19 cellular contexts compared by ENCODE assay signal in the genomic region with DNA sequence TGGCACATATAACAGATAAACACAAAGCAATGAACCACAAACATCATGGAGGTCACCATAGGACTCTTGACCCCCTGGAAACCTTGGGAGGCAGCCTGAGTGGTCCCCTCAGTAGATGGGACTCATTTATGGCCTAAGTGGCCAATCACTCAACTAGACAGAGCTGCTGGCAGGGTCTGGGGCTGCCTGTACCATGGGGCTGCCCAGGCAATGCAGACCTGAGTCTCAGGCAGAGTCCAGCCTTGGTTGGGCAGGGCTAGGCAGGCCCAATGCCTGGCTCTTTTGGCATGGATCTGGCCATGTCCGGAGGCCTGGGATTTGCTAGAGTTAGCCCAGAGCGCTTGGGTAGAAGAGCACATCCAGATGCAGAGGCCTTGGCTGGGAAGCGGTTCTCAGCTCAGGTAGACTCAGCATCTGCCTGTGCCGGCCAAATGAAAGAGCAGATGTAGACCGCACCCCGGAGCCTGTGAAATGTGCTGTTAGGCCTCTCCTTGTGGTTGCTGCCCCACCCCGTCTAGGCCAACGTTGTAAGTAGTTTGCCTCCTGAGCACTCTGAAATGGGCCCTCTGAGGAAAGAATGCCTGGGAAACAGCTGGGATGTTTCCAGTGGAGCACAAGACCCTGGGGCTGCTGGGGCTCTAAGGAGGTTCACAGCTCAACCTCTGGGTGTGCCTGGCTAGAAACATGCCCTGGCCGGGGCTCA.
DNase-seq lines count a peak whose midpoint lies in the region; ATAC-seq, FAIRE-seq and TF ChIP-seq lines count a peak whose summit lies in the region.
"Had no signal": no experiment of that assay in that cellular context is flagged by ENCODE, and none has a peak within 500 bp of the region (broad histone marks: within the 10 kb centered on the region; RNA-seq: fewer than 3 reads in every experiment).

No MANE protein-coding gene starts in this region.

- H4K5ac ChIP-seq in H1 (ENCODE audit: insufficient read length, low read depth, low read length), result no peak overlapping the region

- no peak overlapping the region for H3K18ac ChIP-seq in H1 (ENCODE audit: extremely low read depth, low read length)

- no peak for TF ChIP-seq RAD21 in H1 (IDR thresholded peaks at IDR 0.05 in 1 of 2, conservative IDR thresholded peaks at IDR 0.05 in 1 of 2; ENCODE audit: low read depth in 2 of 2, low read length in 2 of 2)

- no peak overlapping the region for H3K4me2 ChIP-seq in H1 (ENCODE audit: insufficient read depth in 1 of 2, low read depth in 2 of 2, low read length in 2 of 2)
- H3K4me2 ChIP-seq: BLaER1 treated with 17β-estradiol and CSF1 and Interleukin-3, amounts not matched to agents 10 nM and 100 nM had no signal

- TF ChIP-seq CTCF in H1 (IDR thresholded peaks at IDR 0.05; ENCODE audit: control extremely low read depth in 1 of 3, insufficient read depth in 1 of 3, low read depth in 1 of 3, low read length in 3 of 3), result no peak
- TF ChIP-seq CTCF in BE2C (IDR thresholded peaks at IDR 0.05; ENCODE audit: low read depth, low read length), result no peak

- DNase-seq in H1 (ENCODE audit: low read depth in 1 of 2, low spot score in 2 of 2) (no peak), islet precursor cell (peak; percentile 43), sciatic nerve (ENCODE audit: low spot score) (peak; percentile 42), aorta (no peak), NCI-H1092 treated with DMSO at 0.1 percent for 48 hours (lab: John Stamatoyannopoulos, UW) (no peak), BE2C (no peak)
- DNase-seq: CD4-positive, alpha-beta T cell; CD8-positive, alpha-beta memory T cell; DMS 273 treated with DMSO at 0.1 percent for 48 hours; DMS79; EL; GDM1; GOT3; H7; HCEC 1CT had no signal

- POLR2A ChIA-PET in H1 (lab: Charles Lee; ENCODE audit: partially characterized antibody), result no interaction called here

- no peak overlapping the region for H3K4ac ChIP-seq in H1 (replicated peaks; ENCODE audit: insufficient read length, low read depth, low read length)

- H2BK15ac ChIP-seq in H1 (ENCODE audit: low read length), result no peak overlapping the region

- no peak overlapping the region for H3K23ac ChIP-seq in H1 (ENCODE audit: insufficient read length)

- no peak overlapping the region for H2AK5ac ChIP-seq in H1 (ENCODE audit: low read depth, low read length)

- TF ChIP-seq EP300 in H1 (IDR thresholded peaks at IDR 0.05; ENCODE audit: borderline replicate concordance in 1 of 2, low read depth in 2 of 2, low read length in 2 of 2), result no peak

- intact Hi-C loops in sciatic nerve (cut with DNase I) (no loop called here), aorta (cut with DNase I) (no loop called here)

- CTCF ChIA-PET in H1 (lab: Charles Lee; ENCODE audit: partially characterized antibody), result interaction anchor here (1.1 to 1.6 kb wide), 4 partner anchors 9 to 47 kb away, joined by 3 to 6 read pairs (median 3); no protein-coding TSS in a partner anchor

- peaks cover 0 to 9% (median 4%) of the 10 kb centered on the region in 4 experiments; a peak in 4 of 7 replicates for H3K4me1 ChIP-seq in H1 (replicated peaks in 1 of 4; ENCODE audit: control insufficient read depth in 3 of 4, insufficient read depth in 4 of 4, low read length in 3 of 4)
- H3K4me1 ChIP-seq in aorta (ENCODE audit: control insufficient read depth in 1 of 2, insufficient read depth in 2 of 2, low read length in 2 of 2), result no peaks in the 10 kb centered on the region
- peaks cover 9% of the 10 kb centered on the region for H3K4me1 ChIP-seq in BE2C

- no peak overlapping the region for H3K9ac ChIP-seq in H1 (replicated peaks in 1 of 4; ENCODE audit: extremely low read depth in 1 of 4, low read depth in 3 of 4, low read length in 3 of 4)
- H3K9ac ChIP-seq: BLaER1 treated with 17β-estradiol and CSF1 and Interleukin-3, amounts not matched to agents 10 nM and 100 nM had no signal

- no peak overlapping the region for H3K27ac ChIP-seq in H1 (ENCODE audit: low read depth, low read length)
- H3K27ac ChIP-seq in aorta (ENCODE audit: low read depth in 1 of 2, low read length in 2 of 2), result no peak overlapping the region
- H3K27ac ChIP-seq: BLaER1 treated with 17β-estradiol and CSF1 and Interleukin-3, amounts not matched to agents 10 nM and 100 nM had no signal

- no peak overlapping the region for H2BK120ac ChIP-seq in H1 (replicated peaks; ENCODE audit: low read depth, low read length)

- H2AFZ ChIP-seq in H1 (ENCODE audit: low read length), result no peak overlapping the region

- no peak overlapping the region for H2BK5ac ChIP-seq in H1 (ENCODE audit: low read depth, low read length)

- H2BK12ac ChIP-seq in H1 (ENCODE audit: low read depth, low read length), result no peak overlapping the region

- no peak overlapping the region for H3K14ac ChIP-seq in H1 (ENCODE audit: insufficient read length)

- H3K23me2 ChIP-seq in H1 (ENCODE audit: low read depth, low read length), result no peaks in the 10 kb centered on the region

- no peak overlapping the region for H2BK20ac ChIP-seq in H1 (ENCODE audit: low read length)

- H4K8ac ChIP-seq in H1 (ENCODE audit: extremely low read depth, insufficient read depth, low read length), result peak overlapping the region; percentile 53; the same call in 1 of the 2 replicates

- no peaks in the 10 kb centered on the region; a peak in 1 of 7 replicates for H3K27me3 ChIP-seq in H1 (replicated peaks in 1 of 4; ENCODE audit: control insufficient read depth in 3 of 4, extremely low read depth in 1 of 4, insufficient read depth in 3 of 4, low read length in 3 of 4)
- H3K27me3 ChIP-seq in aorta (ENCODE audit: control insufficient read depth in 1 of 2, insufficient read depth in 2 of 2, low read length in 1 of 2), result no peaks in the 10 kb centered on the region
- H3K27me3 ChIP-seq in BE2C, result no peaks in the 10 kb centered on the region
- H3K27me3 ChIP-seq: BLaER1 treated with 17β-estradiol and CSF1 and Interleukin-3, amounts not matched to agents 10 nM and 100 nM had no signal

- H3K79me1 ChIP-seq in H1 (ENCODE audit: low read depth, low read length), result no peaks in the 10 kb centered on the region

- H3K79me2 ChIP-seq in H1 (ENCODE audit: control insufficient read depth in 1 of 2, insufficient read depth in 2 of 2, low read length in 2 of 2), result no peaks in the 10 kb centered on the region

- ATAC-seq in sciatic nerve (no peak), aorta (ENCODE audit: low FRiP score) (peak; percentile 9), GM21515 (IDR thresholded peaks at IDR 0.05; ENCODE audit: unreplicated experiment) (no peak)
- ATAC-seq: GM12878 had no signal

- TF ChIP-seq POLR2A in H1 (IDR thresholded peaks at IDR 0.05; ENCODE audit: control extremely low read depth in 1 of 2, low read depth in 2 of 2, low read length in 2 of 2), result no peak

- H4K91ac ChIP-seq in H1 (replicated peaks; ENCODE audit: insufficient read length, low read length), result peak overlapping the region; percentile 26

- no peaks in the 10 kb centered on the region for H4K20me1 ChIP-seq in H1 (replicated peaks in 1 of 2; ENCODE audit: control insufficient read depth in 1 of 2, insufficient read depth in 2 of 2, low read length in 2 of 2)
- H4K20me1 ChIP-seq: BLaER1 treated with 17β-estradiol and CSF1 and Interleukin-3, amounts not matched to agents 10 nM and 100 nM had no signal

- FAIRE-seq in H1 (lab: Jason Lieb, UNC), result no peak
- FAIRE-seq: D721Med, GM12878 had no signal

- WGBS in H1 (ENCODE audit: extremely low coverage in 1 of 2, insufficient coverage in 1 of 2, insufficient read length in 1 of 2, insufficient replicate concordance in 2 of 2, low coverage in 1 of 2, low lambda C conversion rate in 2 of 2, missing lambda C conversion rate in 1 of 2), 2 experiments, result 96% methylated on average over 9 of the region's 9 CpGs; no CpG with 5 or more reads in 1 of the 2 experiments
- 88 to 91% methylated on average over 9 of the region's 9 CpGs for WGBS in aorta, 2 donors

- H3K4me3 ChIP-seq in H1 (ENCODE audit: extremely low read depth in 1 of 4, insufficient read depth in 2 of 4, low read depth in 3 of 4, low read length in 4 of 4) (no peak overlapping the region), aorta (ENCODE audit: low read length in 2 of 2) (no peak overlapping the region), BE2C (ENCODE audit: low read depth, low read length) (no peak overlapping the region)
- H3K4me3 ChIP-seq: BLaER1 treated with 17β-estradiol and CSF1 and Interleukin-3, amounts not matched to agents 10 nM and 100 nM; GM12878 had no signal

- H3K9me3 ChIP-seq in H1 (ENCODE audit: insufficient read depth in 2 of 2, low read depth in 1 of 2, low read length in 1 of 2) (peaks cover 0 to 1% of the 10 kb centered on the region in 2 experiments; a peak in 2 of 4 replicates), aorta (ENCODE audit: control insufficient read depth, low read length) (no peaks in the 10 kb centered on the region), BE2C (no peaks in the 10 kb centered on the region)

- H3K56ac ChIP-seq in H1 (replicated peaks; ENCODE audit: insufficient read length, low read depth, low read length), result no peak overlapping the region

- H3K36me3 ChIP-seq in H1 (ENCODE audit: control insufficient read depth in 2 of 4, insufficient read depth in 4 of 4, low read length in 3 of 4), result no peaks in the 10 kb centered on the region
- no peaks in the 10 kb centered on the region for H3K36me3 ChIP-seq in aorta (ENCODE audit: control insufficient read depth in 1 of 2, insufficient read depth in 2 of 2, low read length in 1 of 2)
- H3K36me3 ChIP-seq in BE2C, result peaks cover 12% of the 10 kb centered on the region
- H3K36me3 ChIP-seq: BLaER1 treated with 17β-estradiol and CSF1 and Interleukin-3, amounts not matched to agents 10 nM and 100 nM had no signal

TF ChIP-seq in H1, 55 proteins besides CTCF, POLR2A, EP300 and RAD21 (continues in another document):
- no peak for TF ChIP-seq RFX5 (IDR thresholded peaks at IDR 0.05; ENCODE audit: borderline replicate concordance, low read depth, low read length)
- TF ChIP-seq SIN3A (conservative IDR thresholded peaks at IDR 0.05 in 1 of 2, IDR thresholded peaks at IDR 0.05 in 1 of 2; ENCODE audit: low read depth in 1 of 2, low read length in 2 of 2), result no peak
- TF ChIP-seq RNF2 (IDR thresholded peaks at IDR 0.05; ENCODE audit: borderline replicate concordance, low read depth, low read length, missing control alignments, poor library complexity, severe bottlenecking), result no peak
- no peak for TF ChIP-seq SP4 (IDR thresholded peaks at IDR 0.05; ENCODE audit: low read length)
- no peak for TF ChIP-seq PHF8 (conservative IDR thresholded peaks at IDR 0.05; ENCODE audit: low read depth, low read length)
- no peak for TF ChIP-seq RBBP5 (IDR thresholded peaks at IDR 0.05; ENCODE audit: borderline replicate concordance, low read depth, low read length)
- TF ChIP-seq HDAC6 (IDR thresholded peaks at IDR 0.05; ENCODE audit: low read depth, low read length), result no peak
- TF ChIP-seq EGR1 (IDR thresholded peaks at IDR 0.05; ENCODE audit: borderline replicate concordance, low read depth, low read length), result no peak
- no peak for TF ChIP-seq RXRA (IDR thresholded peaks at IDR 0.05; ENCODE audit: insufficient read depth, low read depth, low read length)
- no peak for TF ChIP-seq ZNF274 (IDR thresholded peaks at IDR 0.05; ENCODE audit: borderline replicate concordance, extremely low read depth, low read length)
- TF ChIP-seq SP2 (IDR thresholded peaks at IDR 0.05; ENCODE audit: low read length), result no peak
- TF ChIP-seq NRF1 (IDR thresholded peaks at IDR 0.05; ENCODE audit: low read depth, low read length), result no peak
- no peak for TF ChIP-seq GTF2F1 (IDR thresholded peaks at IDR 0.05; ENCODE audit: borderline replicate concordance, low read depth, low read length)

Comparison
In these comparisons a context has a peak if more than half of its experiments do, and no peak if none do; other contexts are left out.
1. DNase-seq: peak in islet precursor cell (single experiment) and sciatic nerve (single experiment); none in H1 (0 of 2), aorta (0 of 2), NCI-H1092 treated with DMSO at 0.1 percent for 48 hours (single experiment) and BE2C (single experiment).